Comparison of ENCODE assay signal across 11 cellular contexts in genomic region chr13:27353653-27354052, GRCh38.
DNase-seq lines count a peak whose midpoint lies in the region; ATAC-seq and TF ChIP-seq lines count a peak whose summit lies in the region.
"Had no signal": no experiment of that assay in that cellular context is flagged by ENCODE, and none has a peak within 500 bp of the region (broad histone marks: within the 10 kb centered on the region; RNA-seq: fewer than 3 reads in every experiment).

No MANE protein-coding gene starts in this region.

- no peak overlapping the region for H3K4me3 ChIP-seq in MG63
- H3K4me3 ChIP-seq: HAP-1, prostate gland had no signal

- no peaks in the 10 kb centered on the region for H3K9me3 ChIP-seq in MG63
- H3K9me3 ChIP-seq: HAP-1, prostate gland had no signal

- CTCF ChIA-PET in WTC11 (lab: Charles Lee), result interaction anchor here (1.2 to 2.7 kb wide), 4 partner anchors 8 to 368 kb away, joined by 5 to 19 read pairs (median 7); no protein-coding TSS in a partner anchor

- H3K36me3 Mint-ChIP-seq in activated T-cell treated with anti-CD3 and anti-CD28 coated beads, Interleukin-2, amount 50 U/mL, for 72 hours (ENCODE audit: insufficient read depth in 2 of 2), result peaks cover 0 to 3% of the 10 kb centered on the region in 2 donors
- H3K36me3 Mint-ChIP-seq in activated T-cell treated with anti-CD3 and anti-CD28 coated beads, Interleukin-2, amount 50 U/mL, for 4 hours (ENCODE audit: insufficient read depth), result no peaks in the 10 kb centered on the region
- H3K36me3 Mint-ChIP-seq in WTC11, result peaks cover 4% of the 10 kb centered on the region

- peak overlapping the region; percentile 29 to 80 for H3K4me3 Mint-ChIP-seq in activated T-cell treated with anti-CD3 and anti-CD28 coated beads, Interleukin-2, amount 50 U/mL, for 72 hours
- H3K4me3 Mint-ChIP-seq in activated T-cell treated with anti-CD3 and anti-CD28 coated beads, Interleukin-2, amount 50 U/mL, for 4 hours, result no peak overlapping the region
- H3K4me3 Mint-ChIP-seq in WTC11, result no peak overlapping the region

- ATAC-seq in activated T-cell treated with anti-CD3 and anti-CD28 coated beads, Interleukin-2, amount 50 U/mL, for 72 hours (replicated peaks in 1 of 2), result peak; percentile 22 to 35
- no peak for ATAC-seq in activated T-cell treated with anti-CD3 and anti-CD28 coated beads, Interleukin-2, amount 50 U/mL, for 4 hours
- ATAC-seq in WTC11 (no peak), HG02759 (IDR thresholded peaks at IDR 0.05; ENCODE audit: unreplicated experiment) (no peak)

- peak overlapping the region; percentile 69 for H3K27ac ChIP-seq in temporal lobe (ENCODE audit: low read depth, low read length)
- H3K27ac ChIP-seq: prostate gland had no signal

- POLR2A ChIA-PET in WTC11 (lab: Charles Lee), result no interaction called here

- H3K4me1 Mint-ChIP-seq in activated T-cell treated with anti-CD3 and anti-CD28 coated beads, Interleukin-2, amount 50 U/mL, for 72 hours (ENCODE audit: low read depth), result peaks cover 18% of the 10 kb centered on the region
- peaks cover 8% of the 10 kb centered on the region for H3K4me1 Mint-ChIP-seq in activated T-cell treated with anti-CD3 and anti-CD28 coated beads, Interleukin-2, amount 50 U/mL, for 4 hours (ENCODE audit: low read depth)
- peaks cover 30% of the 10 kb centered on the region for H3K4me1 Mint-ChIP-seq in WTC11

- H3K27me3 Mint-ChIP-seq in activated T-cell treated with anti-CD3 and anti-CD28 coated beads, Interleukin-2, amount 50 U/mL, for 72 hours (ENCODE audit: low read depth), result no peaks in the 10 kb centered on the region
- H3K27me3 Mint-ChIP-seq in activated T-cell treated with anti-CD3 and anti-CD28 coated beads, Interleukin-2, amount 50 U/mL, for 4 hours (ENCODE audit: low read depth), result peaks cover 6% of the 10 kb centered on the region
- H3K27me3 Mint-ChIP-seq in WTC11 (ENCODE audit: low read depth), result no peaks in the 10 kb centered on the region; the same call in 1 of the 2 replicates

- H3K9me3 Mint-ChIP-seq in activated T-cell treated with anti-CD3 and anti-CD28 coated beads, Interleukin-2, amount 50 U/mL, for 72 hours, result peaks cover 0 to 5% of the 10 kb centered on the region in 2 donors
- H3K9me3 Mint-ChIP-seq in activated T-cell treated with anti-CD3 and anti-CD28 coated beads, Interleukin-2, amount 50 U/mL, for 4 hours, result no peaks in the 10 kb centered on the region
- H3K9me3 Mint-ChIP-seq in WTC11, result peaks cover 10% of the 10 kb centered on the region

- peak overlapping the region; percentile 30 for H3K27ac Mint-ChIP-seq in activated T-cell treated with anti-CD3 and anti-CD28 coated beads, Interleukin-2, amount 50 U/mL, for 72 hours
- H3K27ac Mint-ChIP-seq in WTC11, result 0 out of 2 replicates have a peak overlapping the region, but pooled peaks have one; percentile 12

- DNase-seq in activated T-cell treated with anti-CD3 and anti-CD28 coated beads, Interleukin-2, amount 50 U/mL, for 72 hours, result no peak
- DNase-seq in activated T-cell treated with anti-CD3 and anti-CD28 coated beads, Interleukin-2, amount 50 U/mL, for 4 hours, result no peak
- DNase-seq in WTC11 (ENCODE audit: low spot score) (no peak), inferior parietal cortex (ENCODE audit: extremely low spot score) (peak; percentile 20), MG63 (no peak), NCI-H1694 (lab: John Stamatoyannopoulos, UW) (no peak)
- DNase-seq: DMS79 treated with DMSO at 0.1 percent for 48 hours had no signal

- H3K36me3 ChIP-seq in MG63, result no peaks in the 10 kb centered on the region
- H3K36me3 ChIP-seq: HAP-1, prostate gland had no signal

- no peaks in the 10 kb centered on the region for H3K27me3 ChIP-seq in MG63

- TF ChIP-seq CTCF in WTC11 (IDR thresholded peaks at IDR 0.05), result no peak

TF ChIP-seq in WTC11, 78 proteins besides CTCF, POLR2A, EP300 and RAD21:
- TF ChIP-seq ZNF219 (CRISPR knock-in tag; IDR thresholded peaks at IDR 0.05; ENCODE audit: borderline replicate concordance) (no peak), GTF2I (CRISPR knock-in tag; conservative IDR thresholded peaks at IDR 0.05) (no peak), TEAD4 (CRISPR knock-in tag; IDR thresholded peaks at IDR 0.05) (no peak), ZNF121 (CRISPR knock-in tag; IDR thresholded peaks at IDR 0.05) (no peak), NR3C1 (CRISPR knock-in tag; conservative IDR thresholded peaks at IDR 0.05; ENCODE audit: low read depth) (no peak), TEAD1 (CRISPR knock-in tag; IDR thresholded peaks at IDR 0.05) (no peak), ZNF423 (CRISPR knock-in tag; IDR thresholded peaks at IDR 0.05) (no peak), AR (CRISPR knock-in tag; IDR thresholded peaks at IDR 0.05) (no peak), USF1 (CRISPR knock-in tag; IDR thresholded peaks at IDR 0.05) (no peak), E2F4 (CRISPR knock-in tag; IDR thresholded peaks at IDR 0.05; ENCODE audit: borderline replicate concordance, low read depth) (no peak)
- TF ChIP-seq, protein P1, sequence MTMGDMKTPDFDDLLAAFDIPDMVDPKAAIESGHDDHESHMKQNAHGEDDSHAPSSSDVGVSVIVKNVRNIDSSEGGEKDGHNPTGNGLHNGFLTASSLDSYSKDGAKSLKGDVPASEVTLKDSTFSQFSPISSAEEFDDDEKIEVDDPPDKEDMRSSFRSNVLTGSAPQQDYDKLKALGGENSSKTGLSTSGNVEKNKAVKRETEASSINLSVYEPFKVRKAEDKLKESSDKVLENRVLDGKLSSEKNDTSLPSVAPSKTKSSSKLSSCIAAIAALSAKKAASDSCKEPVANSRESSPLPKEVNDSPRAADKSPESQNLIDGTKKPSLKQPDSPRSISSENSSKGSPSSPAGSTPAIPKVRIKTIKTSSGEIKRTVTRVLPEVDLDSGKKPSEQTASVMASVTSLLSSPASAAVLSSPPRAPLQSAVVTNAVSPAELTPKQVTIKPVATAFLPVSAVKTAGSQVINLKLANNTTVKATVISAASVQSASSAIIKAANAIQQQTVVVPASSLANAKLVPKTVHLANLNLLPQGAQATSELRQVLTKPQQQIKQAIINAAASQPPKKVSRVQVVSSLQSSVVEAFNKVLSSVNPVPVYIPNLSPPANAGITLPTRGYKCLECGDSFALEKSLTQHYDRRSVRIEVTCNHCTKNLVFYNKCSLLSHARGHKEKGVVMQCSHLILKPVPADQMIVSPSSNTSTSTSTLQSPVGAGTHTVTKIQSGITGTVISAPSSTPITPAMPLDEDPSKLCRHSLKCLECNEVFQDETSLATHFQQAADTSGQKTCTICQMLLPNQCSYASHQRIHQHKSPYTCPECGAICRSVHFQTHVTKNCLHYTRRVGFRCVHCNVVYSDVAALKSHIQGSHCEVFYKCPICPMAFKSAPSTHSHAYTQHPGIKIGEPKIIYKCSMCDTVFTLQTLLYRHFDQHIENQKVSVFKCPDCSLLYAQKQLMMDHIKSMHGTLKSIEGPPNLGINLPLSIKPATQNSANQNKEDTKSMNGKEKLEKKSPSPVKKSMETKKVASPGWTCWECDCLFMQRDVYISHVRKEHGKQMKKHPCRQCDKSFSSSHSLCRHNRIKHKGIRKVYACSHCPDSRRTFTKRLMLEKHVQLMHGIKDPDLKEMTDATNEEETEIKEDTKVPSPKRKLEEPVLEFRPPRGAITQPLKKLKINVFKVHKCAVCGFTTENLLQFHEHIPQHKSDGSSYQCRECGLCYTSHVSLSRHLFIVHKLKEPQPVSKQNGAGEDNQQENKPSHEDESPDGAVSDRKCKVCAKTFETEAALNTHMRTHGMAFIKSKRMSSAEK (CRISPR knock-in tag; IDR thresholded peaks at IDR 0.05; ENCODE audit: borderline replicate concordance), result no peak

Comparison
In these comparisons a context has a peak if more than half of its experiments do, and no peak if none do; other contexts are left out.
1. ATAC-seq: peak in activated T-cell treated with anti-CD3 and anti-CD28 coated beads, Interleukin-2, amount 50 U/mL, for 72 hours (2 of 2); none in activated T-cell treated with anti-CD3 and anti-CD28 coated beads, Interleukin-2, amount 50 U/mL, for 4 hours (0 of 2), WTC11 (single experiment) and HG02759 (single experiment).
2. H3K4me3 Mint-ChIP-seq: peak in activated T-cell treated with anti-CD3 and anti-CD28 coated beads, Interleukin-2, amount 50 U/mL, for 72 hours (2 of 2); none in activated T-cell treated with anti-CD3 and anti-CD28 coated beads, Interleukin-2, amount 50 U/mL, for 4 hours (single experiment) and WTC11 (single experiment).